8 cellular contexts compared by ENCODE assay signal in genomic region chr1:164602480-164603093, GRCh38. TPM values are rescaled to one million over a fixed set of nuclear protein-coding genes. Genes with fewer than 3 reads are reported as not detected.
DNase-seq lines count a peak whose midpoint lies in the region; TF ChIP-seq lines count a peak whose summit lies in the region.

No MANE protein-coding gene starts in this region.

- TF ChIP-seq CTCF in epithelial cell of proximal tubule (conservative IDR thresholded peaks at IDR 0.05; ENCODE audit: low read depth, low read length), result no peak
- TF ChIP-seq CTCF in neural cell (IDR thresholded peaks at IDR 0.05; ENCODE audit: poor library complexity, severe bottlenecking), result peak; percentile 31
- TF ChIP-seq CTCF in GM13977 (IDR thresholded peaks at IDR 0.05; ENCODE audit: extremely low read depth, insufficient read depth, missing control alignments), result no peak

- no peak overlapping the region for H3K27ac ChIP-seq in neural cell (ENCODE audit: low read length)

- H3K9me2 ChIP-seq in neural cell (ENCODE audit: insufficient read depth, low read length), result no peaks in the 10 kb centered on the region

- H3K4me3 ChIP-seq in epithelial cell of proximal tubule (ENCODE audit: low read depth, low read length) (peak overlapping the region; percentile 12), neural cell (ENCODE audit: low read length) (no peak overlapping the region)

- no peaks in the 10 kb centered on the region for H3F3A ChIP-seq in neural cell (ENCODE audit: insufficient read depth, low read length, poor library complexity, severe bottlenecking)

- H3K9me3 ChIP-seq in neural cell (ENCODE audit: low read length), result no peaks in the 10 kb centered on the region

- TF ChIP-seq EP300 in neural cell (conservative IDR thresholded peaks at IDR 0.05; ENCODE audit: poor library complexity, severe bottlenecking), result no peak

- H3K79me2 ChIP-seq in neural cell (replicated peaks; ENCODE audit: insufficient read depth, low read length), result peaks cover 78% of the 10 kb centered on the region

- DNase-seq in COR-L47 (lab: John Stamatoyannopoulos, UW) (peak; percentile 15), NCI-H226 (peak; percentile 23), epithelial cell of proximal tubule (ENCODE audit: low read depth) (no peak), NCI-H146 (lab: John Stamatoyannopoulos, UW) (no peak), GM13977 (ENCODE audit: low spot score) (no peak), HUDEP-2 (lab: John Stamatoyannopoulos, UW; ENCODE audit: unreplicated experiment in 76 of 76) (no peak), T-helper 2 cell (no peak)

- no peak overlapping the region for H2AFZ ChIP-seq in neural cell (ENCODE audit: low read depth, low read length)

- no peak overlapping the region for H3K9ac ChIP-seq in neural cell (ENCODE audit: low read length)

- no peaks in the 10 kb centered on the region for H3K27me3 ChIP-seq in neural cell (ENCODE audit: insufficient read depth, low read depth, low read length)

- in situ Hi-C loops in GM13977 (cut with MboI; ENCODE audit: low pct_unique_long_range_greater_than_20kb, low sequenced_read_pairs, unreplicated experiment), result no loop called here

- H3K36me3 ChIP-seq in neural cell (ENCODE audit: insufficient read depth, low read length), result no peaks in the 10 kb centered on the region

- TF ChIP-seq RAD21 in neural cell (conservative IDR thresholded peaks at IDR 0.05), result peak; percentile 14

- H3K4me2 ChIP-seq in neural cell (ENCODE audit: low read length), result no peak overlapping the region

- no peaks in the 10 kb centered on the region for H4K20me1 ChIP-seq in neural cell (ENCODE audit: insufficient read depth)

TF ChIP-seq in neural cell, 6 proteins besides CTCF, POLR2A, EP300 and RAD21:
- TF ChIP-seq POLR2AphosphoS5 (IDR thresholded peaks at IDR 0.05) (no peak), EZH2 (IDR thresholded peaks at IDR 0.05; ENCODE audit: borderline replicate concordance, insufficient read depth, low read length, poor library complexity, severe bottlenecking) (no peak)

RNA-seq across cellular contexts. Expression of gene PBX1, which starts 43.6 kb away (rescaled TPM):
- 3.0 and 4.4 TPM in 2 replicates for total RNA-seq in epithelial cell of proximal tubule
- polyA plus RNA-seq in neural cell, result 42.4 and 48.1 TPM in 2 replicates
- 233 and 303 TPM in 2 replicates for polyA minus RNA-seq in neural cell

Comparison
In these comparisons a context has a peak if more than half of its experiments do, and no peak if none do; other contexts are left out.
1. DNase-seq: peak in COR-L47 (single experiment) and NCI-H226 (single experiment); none in epithelial cell of proximal tubule (single experiment), NCI-H146 (single experiment), GM13977 (single experiment), HUDEP-2 (0 of 76) and T-helper 2 cell (0 of 5).